1 cellular context compared by ENCODE assay signal in genomic region chr7:1844956-1845390, GRCh38.
TF ChIP-seq lines count a peak whose summit lies in the region.

No MANE protein-coding gene starts in this region.

TF ChIP-seq in HepG2, 621 proteins besides CTCF, POLR2A, EP300 and RAD21:
- no peak for TF ChIP-seq HES4 (CRISPR knock-in tag; IDR thresholded peaks at IDR 0.05; ENCODE audit: borderline replicate concordance)
- no peak for TF ChIP-seq SCMH1 (CRISPR knock-in tag; IDR thresholded peaks at IDR 0.05; ENCODE audit: borderline replicate concordance)
- TF ChIP-seq ZNF557 (CRISPR knock-in tag; IDR thresholded peaks at IDR 0.05): no peak
- TF ChIP-seq PHF5A (CRISPR knock-in tag; IDR thresholded peaks at IDR 0.05; ENCODE audit: low read depth, unreplicated experiment): no peak
- no peak for TF ChIP-seq GLI4 (CRISPR knock-in tag; IDR thresholded peaks at IDR 0.05; ENCODE audit: borderline replicate concordance)
- TF ChIP-seq ZNF660 (CRISPR knock-in tag; IDR thresholded peaks at IDR 0.05; ENCODE audit: borderline replicate concordance, low read depth): no peak
